In the genomic region with DNA sequence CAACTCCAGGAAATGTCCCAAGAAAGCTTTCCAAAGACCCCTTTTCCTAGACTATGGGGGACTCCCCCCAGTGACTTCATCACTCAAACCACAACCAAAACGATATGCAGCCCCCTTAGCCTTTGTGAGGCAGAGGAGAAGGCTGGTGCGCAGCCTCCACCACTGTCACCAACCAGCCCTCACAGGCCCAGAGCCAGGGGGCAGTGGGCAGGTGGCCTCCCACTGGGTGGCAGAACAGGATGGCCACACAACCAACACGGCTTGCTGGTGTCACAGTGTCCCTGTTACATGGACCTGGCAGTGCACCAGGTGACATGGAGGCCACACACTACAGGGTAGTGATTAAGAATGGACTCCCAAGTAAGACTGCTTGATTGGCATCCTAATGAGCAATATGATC, we compare ENCODE assay signal across 1 cellular context.
TF ChIP-seq lines count a peak whose summit lies in the region.

No MANE protein-coding gene starts in this region.

TF ChIP-seq in H1, 55 proteins besides CTCF, POLR2A, EP300 and RAD21 (continued from another document):
- TF ChIP-seq TAF7 (optimal IDR thresholded peaks at IDR 0.05; ENCODE audit: borderline replicate concordance, low read depth, low read length) (no peak), SUZ12 (IDR thresholded peaks at IDR 0.05; ENCODE audit: low read length) (no peak), SP4 (IDR thresholded peaks at IDR 0.05; ENCODE audit: low read length) (no peak), CEBPB (IDR thresholded peaks at IDR 0.05; ENCODE audit: low read depth, low read length) (no peak), KDM4A (IDR thresholded peaks at IDR 0.05; ENCODE audit: low read depth, low read length, severe bottlenecking) (no peak), EGR1 (IDR thresholded peaks at IDR 0.05; ENCODE audit: borderline replicate concordance, low read depth, low read length) (no peak), TAF1 (IDR thresholded peaks at IDR 0.05; ENCODE audit: low read depth, low read length) (no peak), GABPA (IDR thresholded peaks at IDR 0.05; ENCODE audit: borderline replicate concordance, insufficient read depth, low read length) (no peak), SIN3A (conservative IDR thresholded peaks at IDR 0.05 in 1 of 2, IDR thresholded peaks at IDR 0.05 in 1 of 2; ENCODE audit: low read depth in 1 of 2, low read length in 2 of 2) (no peak), TCF12 (IDR thresholded peaks at IDR 0.05; ENCODE audit: low read depth, low read length) (no peak)
- TF ChIP-seq, protein P1, sequence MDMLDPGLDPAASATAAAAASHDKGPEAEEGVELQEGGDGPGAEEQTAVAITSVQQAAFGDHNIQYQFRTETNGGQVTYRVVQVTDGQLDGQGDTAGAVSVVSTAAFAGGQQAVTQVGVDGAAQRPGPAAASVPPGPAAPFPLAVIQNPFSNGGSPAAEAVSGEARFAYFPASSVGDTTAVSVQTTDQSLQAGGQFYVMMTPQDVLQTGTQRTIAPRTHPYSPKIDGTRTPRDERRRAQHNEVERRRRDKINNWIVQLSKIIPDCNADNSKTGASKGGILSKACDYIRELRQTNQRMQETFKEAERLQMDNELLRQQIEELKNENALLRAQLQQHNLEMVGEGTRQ (IDR thresholded peaks at IDR 0.05; ENCODE audit: low read length), result no peak
